ENCODE assay signal across 8 cellular contexts in the genomic region with DNA sequence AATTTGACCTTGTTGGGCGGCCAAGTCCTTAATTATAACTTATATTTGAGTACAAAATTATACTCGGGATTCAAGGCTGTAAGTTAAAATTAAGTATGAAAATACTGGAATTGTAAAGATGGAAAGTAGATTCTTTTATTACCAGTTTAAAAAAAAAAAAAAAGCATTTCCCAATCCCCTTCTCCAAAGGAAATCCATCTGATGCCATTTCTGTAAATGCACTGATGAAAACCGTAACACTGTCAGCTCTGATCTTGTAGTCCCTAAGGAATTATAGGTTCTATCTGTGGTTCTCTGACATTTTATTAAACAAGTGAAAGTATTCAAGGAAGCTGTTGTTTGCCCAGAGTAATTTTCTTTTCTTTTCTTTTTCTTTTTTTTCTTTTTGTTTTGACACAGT. TPM values are rescaled to one million over a fixed set of nuclear protein-coding genes. Genes with fewer than 3 reads are reported as not detected.
A peak's percentile ranks its signal among the peaks of the same experiment; 100 is the strongest.
DNase-seq lines count a peak whose midpoint lies in the region; ATAC-seq, FAIRE-seq and TF ChIP-seq lines count a peak whose summit lies in the region.

No MANE protein-coding gene starts in this region.

- H3K9me3 ChIP-seq in H1 (ENCODE audit: insufficient read depth in 2 of 2, low read depth in 1 of 2, low read length in 1 of 2), result no peaks in the 10 kb centered on the region
- H3K9me3 ChIP-seq in osteoblast (ENCODE audit: low read depth, low read length), result no peaks in the 10 kb centered on the region

- no peak overlapping the region; the same call in 1 of the 2 replicates for H2AFZ ChIP-seq in H1 (ENCODE audit: low read length)
- H2AFZ ChIP-seq in osteoblast (ENCODE audit: low read length), result peak overlapping the region; percentile 65

- no peak overlapping the region for H2BK120ac ChIP-seq in H1 (replicated peaks; ENCODE audit: low read depth, low read length)

- CTCF ChIA-PET in H1 (lab: Charles Lee; ENCODE audit: partially characterized antibody), result interaction anchor here (1.3 kb wide), 1 partner anchor 10 kb away, joined by 3 read pairs; no protein-coding TSS in a partner anchor

- no peak overlapping the region for H3K9ac ChIP-seq in H1 (replicated peaks in 1 of 4; ENCODE audit: extremely low read depth in 1 of 4, low read depth in 3 of 4, low read length in 3 of 4)

- H3K79me1 ChIP-seq in H1 (ENCODE audit: low read depth, low read length), result no peaks in the 10 kb centered on the region

- H4K91ac ChIP-seq in H1 (replicated peaks; ENCODE audit: insufficient read length, low read length), result no peak overlapping the region

- no peak overlapping the region for H2BK12ac ChIP-seq in H1 (ENCODE audit: low read depth, low read length)

- H3K4me1 ChIP-seq in H1 (replicated peaks in 1 of 4; ENCODE audit: control insufficient read depth in 3 of 4, insufficient read depth in 4 of 4, low read length in 3 of 4) (peaks cover 0 to 5% (median 0%) of the 10 kb centered on the region in 4 experiments; a peak in 1 of 7 replicates), osteoblast (ENCODE audit: insufficient read depth, low read length) (peaks cover 9% of the 10 kb centered on the region)

- no peak overlapping the region for H3K23ac ChIP-seq in H1 (ENCODE audit: insufficient read length)

- no peaks in the 10 kb centered on the region for H3K36me3 ChIP-seq in H1 (ENCODE audit: control insufficient read depth in 2 of 4, insufficient read depth in 4 of 4, low read length in 3 of 4)
- H3K36me3 ChIP-seq in osteoblast (ENCODE audit: insufficient read depth, low read length), result no peaks in the 10 kb centered on the region

- DNase-seq in CD14-positive monocyte (ENCODE audit: low spot score) (no peak), NB4 (ENCODE audit: low read depth) (peak; percentile 25), H1 (ENCODE audit: low read depth in 1 of 2, low spot score in 2 of 2) (no peak), osteoblast (ENCODE audit: insufficient read length, low spot score, missing footprints) (peak; percentile 35), NCI-H128 (lab: John Stamatoyannopoulos, UW; ENCODE audit: unreplicated experiment) (no peak), UCSD-AML1 (lab: John Stamatoyannopoulos, UW; ENCODE audit: unreplicated experiment) (no peak), CD1c-positive myeloid dendritic cell (ENCODE audit: extremely low spot score) (no peak)

- no peak overlapping the region for H3K27ac ChIP-seq in H1 (ENCODE audit: low read depth, low read length)
- no peak overlapping the region for H3K27ac ChIP-seq in osteoblast (ENCODE audit: low read depth, low read length)

- H3K23me2 ChIP-seq in H1 (ENCODE audit: low read depth, low read length), result peaks cover 3% of the 10 kb centered on the region; the same call in 1 of the 2 replicates

- no peak for TF ChIP-seq POLR2A in NB4 (IDR thresholded peaks at IDR 0.05; ENCODE audit: extremely low read depth, insufficient read length)
- no peak for TF ChIP-seq POLR2A in H1 (IDR thresholded peaks at IDR 0.05; ENCODE audit: control extremely low read depth in 1 of 2, low read depth in 2 of 2, low read length in 2 of 2)

- H3K79me2 ChIP-seq in H1 (ENCODE audit: control insufficient read depth in 1 of 2, insufficient read depth in 2 of 2, low read length in 2 of 2) (no peaks in the 10 kb centered on the region), osteoblast (ENCODE audit: insufficient read depth, low read length) (no peaks in the 10 kb centered on the region)

- H3K4me3 ChIP-seq in NB4 (ENCODE audit: low read depth, low read length) (peak overlapping the region; percentile 53), H1 (ENCODE audit: extremely low read depth in 1 of 4, insufficient read depth in 2 of 4, low read depth in 3 of 4, low read length in 4 of 4) (peak overlapping the region in 3 of 4 experiments; percentile 14 to 59 (median 16); a peak in 5 of 8 replicates), osteoblast (ENCODE audit: insufficient read depth, low read length) (peak overlapping the region; percentile 72)

- WGBS in H1 (ENCODE audit: extremely low coverage in 1 of 2, insufficient coverage in 1 of 2, insufficient read length in 1 of 2, insufficient replicate concordance in 2 of 2, low coverage in 1 of 2, low lambda C conversion rate in 2 of 2, missing lambda C conversion rate in 1 of 2), 2 experiments, result 89% methylated on average over 3 of the region's 3 CpGs; no CpG with 5 or more reads in 1 of the 2 experiments

- H3K4me2 ChIP-seq in H1 (ENCODE audit: insufficient read depth in 1 of 2, low read depth in 2 of 2, low read length in 2 of 2) (peak overlapping the region; percentile 60 to 68), osteoblast (ENCODE audit: insufficient read depth, low read length) (peak overlapping the region; percentile 94)

- ATAC-seq in HG03432 (IDR thresholded peaks at IDR 0.05; ENCODE audit: unreplicated experiment), result no peak

- peaks cover 17% of the 10 kb centered on the region for H3K4me1 Mint-ChIP-seq in CD14-positive monocyte

- no peak overlapping the region for H3K14ac ChIP-seq in H1 (ENCODE audit: insufficient read length)

- no peak for TF ChIP-seq RAD21 in H1 (IDR thresholded peaks at IDR 0.05 in 1 of 2, conservative IDR thresholded peaks at IDR 0.05 in 1 of 2; ENCODE audit: low read depth in 2 of 2, low read length in 2 of 2)

- H3K4ac ChIP-seq in H1 (replicated peaks; ENCODE audit: insufficient read length, low read depth, low read length), result no peak overlapping the region

- POLR2A ChIA-PET in H1 (lab: Charles Lee; ENCODE audit: partially characterized antibody), result interaction anchor here (0.6 to 4.3 kb wide), 3 partner anchors 14 to 247 kb away, joined by 3 to 19 read pairs (median 3); partner anchors contain the start of gene SUGT1

- H2BK5ac ChIP-seq in H1 (ENCODE audit: low read depth, low read length), result no peak overlapping the region

- no peak overlapping the region for H2BK15ac ChIP-seq in H1 (ENCODE audit: low read length)

- H4K8ac ChIP-seq in H1 (ENCODE audit: extremely low read depth, insufficient read depth, low read length), result no peak overlapping the region

- H3K56ac ChIP-seq in H1 (replicated peaks; ENCODE audit: insufficient read length, low read depth, low read length), result no peak overlapping the region

- no peak for TF ChIP-seq EP300 in H1 (IDR thresholded peaks at IDR 0.05; ENCODE audit: borderline replicate concordance in 1 of 2, low read depth in 2 of 2, low read length in 2 of 2)

- no peak for FAIRE-seq in H1 (lab: Jason Lieb, UNC)

- H2BK20ac ChIP-seq in H1 (ENCODE audit: low read length), result no peak overlapping the region

- H3K36me3 Mint-ChIP-seq in CD14-positive monocyte, result no peaks in the 10 kb centered on the region

- no peak overlapping the region for H4K5ac ChIP-seq in H1 (ENCODE audit: insufficient read length, low read depth, low read length)

- intact Hi-C loops in CD14-positive monocyte (cut with micrococcal nuclease), result no loop called here

- peaks cover 0 to 10% (median 0%) of the 10 kb centered on the region in 7 donors for H3K9me3 Mint-ChIP-seq in CD14-positive monocyte

- H3K27me3 ChIP-seq in H1 (replicated peaks in 1 of 4; ENCODE audit: control insufficient read depth in 3 of 4, extremely low read depth in 1 of 4, insufficient read depth in 3 of 4, low read length in 3 of 4) (peaks cover 0 to 18% (median 6%) of the 10 kb centered on the region in 4 experiments; a peak in 4 of 7 replicates), osteoblast (ENCODE audit: insufficient read depth, low read length) (no peaks in the 10 kb centered on the region)

- H4K20me1 ChIP-seq in H1 (replicated peaks in 1 of 2; ENCODE audit: control insufficient read depth in 1 of 2, insufficient read depth in 2 of 2, low read length in 2 of 2), result no peaks in the 10 kb centered on the region
- H4K20me1 ChIP-seq in osteoblast (ENCODE audit: insufficient read depth, low read length), result no peaks in the 10 kb centered on the region

- H3K27ac Mint-ChIP-seq in CD14-positive monocyte, result no peak overlapping the region

- H3K4me3 Mint-ChIP-seq in CD14-positive monocyte, result peak overlapping the region; percentile 16 to 69

- H2AK5ac ChIP-seq in H1 (ENCODE audit: low read depth, low read length), result no peak overlapping the region

- H3K18ac ChIP-seq in H1 (ENCODE audit: extremely low read depth, low read length), result no peak overlapping the region

- H3K27me3 Mint-ChIP-seq in CD14-positive monocyte (ENCODE audit: low read depth in 3 of 3), result peaks cover 26 to 36% (median 29%) of the 10 kb centered on the region in 3 donors

- TF ChIP-seq CTCF in CD14-positive monocyte (IDR thresholded peaks at IDR 0.05) (no peak), NB4 (IDR thresholded peaks at IDR 0.05; ENCODE audit: low read depth, low read length) (no peak), H1 (IDR thresholded peaks at IDR 0.05; ENCODE audit: control extremely low read depth in 1 of 3, insufficient read depth in 1 of 3, low read depth in 1 of 3, low read length in 3 of 3) (no peak), osteoblast (IDR thresholded peaks at IDR 0.05; ENCODE audit: extremely low read depth, low read depth, low read length) (no peak)

TF ChIP-seq in H1, 55 proteins besides CTCF, POLR2A, EP300 and RAD21 (continues in another document):
- TF ChIP-seq NRF1 (IDR thresholded peaks at IDR 0.05; ENCODE audit: low read depth, low read length), result no peak

RNA-seq across cellular contexts. Expression of gene HNRNPA1L2, which starts 41.6 kb away (rescaled TPM):
- polyA plus RNA-seq in CD14-positive monocyte (1 to 10 TPM in 1 of 2 donors, under 1 TPM in 1; 0.79 to 1.5 TPM), H1 (2011; rRNA removed) (3.1 and 3.7 TPM in 2 replicates)
- total RNA-seq in H1 (2021; fragmentation: NEBNext Ultra II Directional; extraction: Animal tissue kit (Norgen Biotek cat#: 25700)), result 7.3 and 8.9 TPM in 2 replicates
- polyA plus RNA-seq in H1 (2011; cell fraction: cytosol; rRNA removed), result 8.7 TPM
- polyA plus RNA-seq in H1 (2011; cell fraction: nucleus; rRNA removed), result 2.6 TPM
- polyA plus RNA-seq in H1 (2012, experiment 1 of 2), result 14.8 to 41.0 TPM (median 36.1 TPM) in 4 replicates
- 3.0 TPM for polyA plus RNA-seq in H1 (2012, experiment 2 of 2)
- polyA plus RNA-seq in H1 (2013, experiment 1 of 2), result 6.3 TPM
- 7.1 TPM for polyA plus RNA-seq in H1 (2013, experiment 2 of 2)
- 2.1 and 3.9 TPM in 2 replicates for polyA minus RNA-seq in H1 (2011; rRNA and poly(A)+ RNA removed)
- 2.8 TPM for polyA minus RNA-seq in H1 (2011; cell fraction: cytosol; rRNA and poly(A)+ RNA removed)
- 3.4 TPM for polyA minus RNA-seq in H1 (2011; cell fraction: nucleus; rRNA and poly(A)+ RNA removed)
- total RNA-seq in osteoblast, result 2.9 and 3.6 TPM in 2 replicates

RNA-seq across cellular contexts. Expression of gene SUGT1, which starts 52.0 kb away (rescaled TPM):
- polyA plus RNA-seq in CD14-positive monocyte (10 to 100 TPM; 37.7 to 40.1 TPM), H1 (2011; rRNA removed) (21.0 and 25.7 TPM in 2 replicates)
- total RNA-seq in H1 (2021; fragmentation: NEBNext Ultra II Directional; extraction: Animal tissue kit (Norgen Biotek cat#: 25700)), result 99.4 and 103 TPM in 2 replicates
- 53.5 TPM for polyA plus RNA-seq in H1 (2011; cell fraction: cytosol; rRNA removed)
- 32.9 TPM for polyA plus RNA-seq in H1 (2011; cell fraction: nucleus; rRNA removed)
- polyA plus RNA-seq in H1 (2012, experiment 1 of 2), result 57.3 to 98.1 TPM (median 61.2 TPM) in 4 replicates
- polyA plus RNA-seq in H1 (2012, experiment 2 of 2), result 10.5 TPM
- polyA plus RNA-seq in H1 (2013, experiment 1 of 2), result 73.3 TPM
- polyA plus RNA-seq in H1 (2013, experiment 2 of 2), result 79.4 TPM
- polyA minus RNA-seq in H1 (2011; rRNA and poly(A)+ RNA removed), result 39.1 and 45.8 TPM in 2 replicates
- 29.7 TPM for polyA minus RNA-seq in H1 (2011; cell fraction: cytosol; rRNA and poly(A)+ RNA removed)
- polyA minus RNA-seq in H1 (2011; cell fraction: nucleus; rRNA and poly(A)+ RNA removed), result 66.6 TPM
- total RNA-seq in osteoblast, result 30.4 and 30.9 TPM in 2 replicates

Comparison
In these comparisons a context has a peak if more than half of its experiments do, and no peak if none do; other contexts are left out.
1. DNase-seq: peak in NB4 (single experiment) and osteoblast (single experiment); none in CD14-positive monocyte (single experiment), H1 (0 of 2), NCI-H128 (single experiment), UCSD-AML1 (single experiment) and CD1c-positive myeloid dendritic cell (single experiment).
2. H3K4me3 ChIP-seq: peak in every context shown above with its lines; median percentile 72 in osteoblast; 53 in NB4; 16 in H1.